Comparison of ENCODE assay signal across 9 cellular contexts in genomic region chr20:58853976-58854637, GRCh38. TPM values are rescaled to one million over a fixed set of nuclear protein-coding genes. Genes with fewer than 3 reads are reported as not detected.
DNase-seq lines count a peak whose midpoint lies in the region; ATAC-seq and TF ChIP-seq lines count a peak whose summit lies in the region.
"Had no signal": no experiment of that assay in that cellular context is flagged by ENCODE, and none has a peak within 500 bp of the region (broad histone marks: within the 10 kb centered on the region; RNA-seq: fewer than 3 reads in every experiment).

No MANE protein-coding gene starts in this region.

- H2BK120ac ChIP-seq in IMR-90 (ENCODE audit: low read depth, low read length), result no peak overlapping the region

- TF ChIP-seq POLR2A in IMR-90 (IDR thresholded peaks at IDR 0.05; ENCODE audit: low read depth, low read length), result no peak
- TF ChIP-seq POLR2A in esophagus squamous epithelium (IDR thresholded peaks at IDR 0.05), result no peak

- no peak overlapping the region for H3K27ac ChIP-seq in IMR-90 (ENCODE audit: insufficient read depth, low read length)
- H3K27ac ChIP-seq in esophagus squamous epithelium, result no peak overlapping the region

- H3K4ac ChIP-seq in IMR-90 (ENCODE audit: low read depth, low read length), result no peak overlapping the region

- POLR2A ChIA-PET in IMR-90 (lab: Charles Lee; ENCODE audit: unreplicated experiment), result no interaction called here

- no peak overlapping the region for H4K5ac ChIP-seq in IMR-90 (ENCODE audit: low read depth, low read length)

- DNase-seq in ELF-1 (ENCODE audit: low read depth, low spot score) (peak; percentile 47), IMR-90 (no peak), esophagus squamous epithelium (lab: John Stamatoyannopoulos, UW) (no peak), retina (peak; percentile 39), NCI-H1092 treated with DMSO at 0.1 percent for 48 hours (lab: John Stamatoyannopoulos, UW) (no peak), NAMALWA (ENCODE audit: low spot score) (no peak)
- DNase-seq: central memory CD4-positive, alpha-beta T cell; NCI-H1417 treated with DMSO at 0.1 percent for 48 hours had no signal

- no peak overlapping the region for H2BK20ac ChIP-seq in IMR-90 (ENCODE audit: low read depth, low read length)

- no peaks in the 10 kb centered on the region; the same call in 1 of the 2 replicates for H4K20me1 ChIP-seq in IMR-90 (ENCODE audit: insufficient read depth, low read length)

- ATAC-seq in IMR-90 (ENCODE audit: low read depth) (no peak), GM21360 (IDR thresholded peaks at IDR 0.05; ENCODE audit: unreplicated experiment) (no peak)

- H4K8ac ChIP-seq in IMR-90 (ENCODE audit: low read depth in 2 of 2, low read length in 2 of 2), result no peak overlapping the region

- H2AK5ac ChIP-seq in IMR-90 (ENCODE audit: low read depth, low read length), result no peak overlapping the region

- CTCF ChIA-PET in IMR-90 (lab: Yijun Ruan, JAX), result no interaction called here

- no peak overlapping the region for H3K9ac ChIP-seq in IMR-90 (ENCODE audit: low read depth, low read length)

- peaks cover 2% of the 10 kb centered on the region; the same call in 1 of the 2 replicates for H3K4me1 ChIP-seq in IMR-90 (ENCODE audit: control insufficient read depth, insufficient read depth, low read length)
- H3K4me1 ChIP-seq in esophagus squamous epithelium, result peaks cover 0 to 52% (median 16%) of the 10 kb centered on the region in 3 donors

- no peak overlapping the region for H3K56ac ChIP-seq in IMR-90 (ENCODE audit: extremely low read depth, insufficient read depth, low read length)

- H2BK15ac ChIP-seq in IMR-90 (ENCODE audit: low read depth, low read length), result no peak overlapping the region

- intact Hi-C loops in IMR-90 (cut with micrococcal nuclease) (loop anchor here (2.0 to 5.0 kb wide), 2 partner anchors 162 to 617 kb away; partner anchors contain the start of gene NPEPL1), esophagus squamous epithelium (cut with DNase I) (no loop called here)

- H3K9me1 ChIP-seq in IMR-90 (ENCODE audit: insufficient read depth, low read length), result 0 out of 2 replicates have a peak, but pooled peaks cover 2% of the 10 kb centered on the region

- no peak overlapping the region for H2BK5ac ChIP-seq in IMR-90 (ENCODE audit: low read depth, low read length, poor library complexity, severe bottlenecking)

- H3K79me1 ChIP-seq in IMR-90 (ENCODE audit: low read depth in 1 of 2, low read length in 2 of 2), result peaks cover 0 to 17% of the 10 kb centered on the region in 2 experiments; a peak in 3 of 4 replicates

- H2AFZ ChIP-seq in IMR-90 (replicated peaks; ENCODE audit: low read length, poor library complexity), result peak overlapping the region; percentile 27

- no peak overlapping the region; the same call in 1 of the 2 replicates for H3K4me3 ChIP-seq in IMR-90 (ENCODE audit: insufficient read depth, low read depth, low read length)
- peak overlapping the region; percentile 26 to 56 (median 34) for H3K4me3 ChIP-seq in esophagus squamous epithelium

- TF ChIP-seq CTCF in IMR-90 (conservative IDR thresholded peaks at IDR 0.05; ENCODE audit: low read depth, low read length) (no peak), esophagus squamous epithelium (IDR thresholded peaks at IDR 0.05) (no peak)

- H3K9me3 ChIP-seq in IMR-90 (ENCODE audit: control insufficient read depth, insufficient read depth, low read length) (no peaks in the 10 kb centered on the region), esophagus squamous epithelium (no peaks in the 10 kb centered on the region)

- dilution Hi-C loops in IMR-90 (cut with HindIII; ENCODE audit: low sequenced_read_pairs, unreplicated experiment), result no loop called here

- no TSS peak for BruUV-seq in IMR-90 (replicated peaks; lab: Mats Ljungman, UMichigan)

- no peak overlapping the region for H3K18ac ChIP-seq in IMR-90 (ENCODE audit: low read depth, low read length)

- H4K91ac ChIP-seq in IMR-90 (ENCODE audit: insufficient read depth, low read depth, low read length), result no peak overlapping the region

- TF ChIP-seq RAD21 in IMR-90 (IDR thresholded peaks at IDR 0.05; ENCODE audit: low read length), result no peak

- WGBS in IMR-90 (ENCODE audit: extremely low coverage in 2 of 2, insufficient read length in 1 of 2), 2 experiments, result 57% methylated on average over 23 of the region's 63 CpGs; no CpG with 5 or more reads in 1 of the 2 experiments
- 51 to 64% methylated on average over 13 to 25 of the region's 63 CpGs for WGBS in esophagus squamous epithelium, 2 donors

- no peak overlapping the region for H3K23ac ChIP-seq in IMR-90 (ENCODE audit: low read depth, low read length)

- in situ Hi-C loops in IMR-90 (cut with MboI; ENCODE audit: low sequenced_read_pairs), result loop anchor here (10.0 kb wide), 2 partner anchors 379 to 629 kb away; partner anchors contain the start of gene ANKRD60

- H3K36me3 ChIP-seq in IMR-90 (ENCODE audit: control insufficient read depth, insufficient read depth, low read length), result no peaks in the 10 kb centered on the region
- no peaks in the 10 kb centered on the region for H3K36me3 ChIP-seq in esophagus squamous epithelium

- H2AK9ac ChIP-seq in IMR-90 (replicated peaks; ENCODE audit: low read depth, low read length, poor library complexity), result no peak overlapping the region

- H3K27me3 ChIP-seq in IMR-90 (ENCODE audit: control insufficient read depth, insufficient read depth, low read length) (peaks cover 48% of the 10 kb centered on the region), esophagus squamous epithelium (peaks cover 0 to 90% (median 1%) of the 10 kb centered on the region in 4 donors)

- no peak overlapping the region for H3K14ac ChIP-seq in IMR-90 (replicated peaks; ENCODE audit: low read depth, low read length)

- no peak overlapping the region for H3K4me2 ChIP-seq in IMR-90 (ENCODE audit: low read depth, low read length)

TF ChIP-seq in IMR-90, 13 proteins besides CTCF, POLR2A, EP300 and RAD21:
- TF ChIP-seq CEBPB (IDR thresholded peaks at IDR 0.05; ENCODE audit: low read depth, low read length), result no peak
- TF ChIP-seq BHLHE40 (IDR thresholded peaks at IDR 0.05; ENCODE audit: low read depth, low read length), result no peak
- no peak for TF ChIP-seq MAZ (IDR thresholded peaks at IDR 0.05; ENCODE audit: borderline replicate concordance, low read depth, low read length)
- TF ChIP-seq RFX5 (IDR thresholded peaks at IDR 0.05; ENCODE audit: low read depth, low read length), result no peak
- no peak for TF ChIP-seq FOS (IDR thresholded peaks at IDR 0.05; ENCODE audit: low read depth, low read length)
- TF ChIP-seq RCOR1 (IDR thresholded peaks at IDR 0.05; ENCODE audit: insufficient replicate concordance, low read length), result no peak
- TF ChIP-seq ELK1 (IDR thresholded peaks at IDR 0.05; ENCODE audit: borderline replicate concordance, low read depth, low read length), result no peak
- TF ChIP-seq CHD1 (IDR thresholded peaks at IDR 0.05; ENCODE audit: low read depth, low read length), result no peak
- TF ChIP-seq NFE2L2 (IDR thresholded peaks at IDR 0.05; ENCODE audit: low read depth, low read length), result no peak
- no peak for TF ChIP-seq MAFK (IDR thresholded peaks at IDR 0.05; ENCODE audit: low read depth, low read length)
- no peak for TF ChIP-seq SMC3 (IDR thresholded peaks at IDR 0.05; ENCODE audit: low read depth, low read length)
- TF ChIP-seq USF2 (IDR thresholded peaks at IDR 0.05; ENCODE audit: low read depth, low read length), result no peak
- TF ChIP-seq MXI1 (IDR thresholded peaks at IDR 0.05; ENCODE audit: borderline replicate concordance, low read depth, low read length), result no peak
TF ChIP-seq in IMR-90: peak in this region for 0.

RNA-seq across cellular contexts. Expression of gene GNAS, which starts 1.6 kb away (rescaled TPM):
- total RNA-seq in IMR-90 (2012; rRNA removed), result 377 and 397 TPM in 2 replicates
- 1,064 and 1,356 TPM in 2 replicates for polyA plus RNA-seq in IMR-90 (2012; rRNA removed)
- 1,777 and 2,021 TPM in 2 replicates for polyA plus RNA-seq in IMR-90 (2012; cell fraction: cytosol; rRNA removed)
- polyA plus RNA-seq in IMR-90 (2012; cell fraction: nucleus; rRNA removed; ENCODE audit: low replicate concordance), result 1,041 and 1,061 TPM in 2 replicates
- 100 to 1,000 TPM; 334 to 513 (median 458) TPM for total RNA-seq in esophagus squamous epithelium

RNA-seq across cellular contexts. Expression of gene GNAS-AS1, which starts 3.4 kb away (rescaled TPM):
- total RNA-seq in IMR-90 (2012; rRNA removed) (0.54 and 0.83 TPM in 2 replicates), esophagus squamous epithelium (under 1 TPM in 3 of 4 donors, not detected in 1; 0.19 to 0.48 (median 0.34) TPM)
- 0.60 and 0.90 TPM in 2 replicates for polyA plus RNA-seq in IMR-90 (2012; rRNA removed)
- 0.57 and 0.74 TPM in 2 replicates for polyA plus RNA-seq in IMR-90 (2012; cell fraction: cytosol; rRNA removed)
- polyA plus RNA-seq in IMR-90 (2012; cell fraction: nucleus; rRNA removed; ENCODE audit: low replicate concordance), result 0.90 and 1.0 TPM in 2 replicates

Comparison
In these comparisons a context has a peak if more than half of its experiments do, and no peak if none do; other contexts are left out.
1. DNase-seq: peak in ELF-1 (single experiment) and retina (single experiment); none in IMR-90 (single experiment), esophagus squamous epithelium (single experiment), NCI-H1092 treated with DMSO at 0.1 percent for 48 hours (single experiment) and NAMALWA (single experiment).